In genomic region chr2:190881074-190881479, GRCh38 we compare ENCODE assay signal across 8 cellular contexts. TPM values are rescaled to one million over a fixed set of nuclear protein-coding genes. Genes with fewer than 3 reads are reported as not detected.
A peak's percentile ranks its signal among the peaks of the same experiment; 100 is the strongest.
DNase-seq lines count a peak whose midpoint lies in the region; ATAC-seq and TF ChIP-seq lines count a peak whose summit lies in the region.

No MANE protein-coding gene starts in this region.

- H3K9ac ChIP-seq in HUES48 (ENCODE audit: low read depth, low read length) (peak overlapping the region; percentile 68), colonic mucosa (ENCODE audit: low read depth in 2 of 2, low read length in 2 of 2) (peak overlapping the region; percentile 96 to 97)

- H3K9me3 ChIP-seq in HUES48 (ENCODE audit: control insufficient read depth, insufficient read depth, low read length): no peaks in the 10 kb centered on the region
- H3K9me3 ChIP-seq in colonic mucosa: no peaks in the 10 kb centered on the region
- H3K9me3 ChIP-seq in mucosa of descending colon: no peaks in the 10 kb centered on the region

- H3K27ac ChIP-seq in HUES48 (ENCODE audit: low read depth, low read length) (peak overlapping the region; percentile 63), colonic mucosa (peak overlapping the region; percentile 99)

- intact Hi-C loops in colonic mucosa (cut with DNase I) (no loop called here), mucosa of descending colon (cut with DNase I, micrococcal nuclease) (no loop called here)

- ATAC-seq in GM18499 (IDR thresholded peaks at IDR 0.05; ENCODE audit: insufficient read depth, unreplicated experiment) (peak; percentile 1), mucosa of descending colon (peak; percentile 15)

- TF ChIP-seq CTCF in colonic mucosa (IDR thresholded peaks at IDR 0.05) (no peak), mucosa of descending colon (IDR thresholded peaks at IDR 0.05) (no peak)

- in situ Hi-C loops in ACHN (cut with HindIII; ENCODE audit: low pct_ligation_motif_present, low pct_unique_long_range_greater_than_20kb, low sequenced_read_pairs): no loop called here

- H3K4me1 ChIP-seq in HUES48 (ENCODE audit: control insufficient read depth, insufficient read depth, low read length) (peaks cover 22% of the 10 kb centered on the region), colonic mucosa (peaks cover 4% of the 10 kb centered on the region), mucosa of descending colon (ENCODE audit: low read depth) (peaks cover 17% of the 10 kb centered on the region)

- DNase-seq in colonic mucosa (no peak), mucosa of descending colon (no peak), DMS53 (lab: John Stamatoyannopoulos, UW) (no peak), NCI-H1694 (lab: John Stamatoyannopoulos, UW) (no peak), cerebellum (ENCODE audit: low spot score) (no peak), ACHN (no peak)

- H3K4me3 ChIP-seq in HUES48 (ENCODE audit: low read depth, low read length) (peak overlapping the region; percentile 80), colonic mucosa (peak overlapping the region; percentile 95), mucosa of descending colon (peak overlapping the region; percentile 90)

- H3K36me3 ChIP-seq in HUES48 (ENCODE audit: control insufficient read depth, insufficient read depth, low read length): peaks cover 5% of the 10 kb centered on the region
- no peaks in the 10 kb centered on the region for H3K36me3 ChIP-seq in colonic mucosa
- no peaks in the 10 kb centered on the region for H3K36me3 ChIP-seq in mucosa of descending colon (ENCODE audit: low read depth)

- 0 out of 2 replicates have a peak, but pooled peaks cover 3% of the 10 kb centered on the region for H3K27me3 ChIP-seq in HUES48 (ENCODE audit: control insufficient read depth, insufficient read depth, low read length)
- no peaks in the 10 kb centered on the region for H3K27me3 ChIP-seq in colonic mucosa

RNA-seq across cellular contexts. Expression of gene GLS, which starts 0.5 kb away (rescaled TPM):
- total RNA-seq in colonic mucosa (10 to 100 TPM; 50.5 to 72.3 TPM), mucosa of descending colon (10 to 100 TPM; 49.8 to 91.9 (median 77.0) TPM), cerebellum (145 TPM)
